In genomic region chr17:45149037-45149668, GRCh38 we compare ENCODE assay signal across 1 cellular context.
TF ChIP-seq lines count a peak whose summit lies in the region.

No MANE protein-coding gene starts in this region.

TF ChIP-seq in HEK293, 187 proteins besides CTCF, POLR2A, EP300 and RAD21 (continued from another document and continues in another):
- TF ChIP-seq ZNF645 (tag by site-specific recombination; IDR thresholded peaks at IDR 0.05) (peak; percentile 70; the same call in 1 of the 2 replicates), ZNF571 (tag by site-specific recombination; IDR thresholded peaks at IDR 0.05) (no peak), PRDM1 (tag by site-specific recombination; IDR thresholded peaks at IDR 0.05) (no peak), ZNF621 (tag by site-specific recombination; IDR thresholded peaks at IDR 0.05) (no peak), ZNF202 (tag by site-specific recombination; IDR thresholded peaks at IDR 0.05; ENCODE audit: borderline replicate concordance) (no peak), ZNF792 (tag by site-specific recombination; IDR thresholded peaks at IDR 0.05) (no peak), ZNF18 (tag by site-specific recombination; IDR thresholded peaks at IDR 0.05) (no peak), ZBTB8A (tag by site-specific recombination; IDR thresholded peaks at IDR 0.05) (no peak; the same call in 1 of the 2 replicates), SETDB1 (IDR thresholded peaks at IDR 0.05; ENCODE audit: insufficient read length, low read length) (no peak), ZBTB1 (tag by site-specific recombination; IDR thresholded peaks at IDR 0.05) (no peak), ZNF585B (tag by site-specific recombination; IDR thresholded peaks at IDR 0.05) (no peak), ZBTB49 (tag by site-specific recombination; IDR thresholded peaks at IDR 0.05; ENCODE audit: low read depth) (no peak), ZIC2 (tag by site-specific recombination; IDR thresholded peaks at IDR 0.05) (0 out of 2 replicates have a peak, but pooled peaks have one; percentile 6), ZNF223 (tag by site-specific recombination; IDR thresholded peaks at IDR 0.05) (no peak), ZNF266 (tag by site-specific recombination; IDR thresholded peaks at IDR 0.05; ENCODE audit: low read depth) (no peak), ZNF580 (tag by site-specific recombination; IDR thresholded peaks at IDR 0.05) (no peak), ZNF560 (tag by site-specific recombination; IDR thresholded peaks at IDR 0.05; ENCODE audit: borderline replicate concordance) (no peak), ZNF133 (tag by site-specific recombination; IDR thresholded peaks at IDR 0.05) (no peak), ZNF664 (tag by site-specific recombination; IDR thresholded peaks at IDR 0.05) (no peak), OSR2 (tag by site-specific recombination; IDR thresholded peaks at IDR 0.05) (0 out of 2 replicates have a peak, but pooled peaks have one; percentile 7), ZNF280C (tag by site-specific recombination; IDR thresholded peaks at IDR 0.05) (no peak), ZBTB20 (tag by site-specific recombination; IDR thresholded peaks at IDR 0.05) (peak; percentile 46; the same call in 1 of the 2 replicates), ZNF239 (tag by site-specific recombination; IDR thresholded peaks at IDR 0.05) (no peak), ZBTB48 (tag by site-specific recombination; IDR thresholded peaks at IDR 0.05) (peak; percentile 48; the same call in 1 of the 2 replicates), ZNF175 (tag by site-specific recombination; IDR thresholded peaks at IDR 0.05) (no peak), SP7 (tag by site-specific recombination; IDR thresholded peaks at IDR 0.05) (no peak; the same call in 1 of the 2 replicates), ZNF776 (tag by site-specific recombination; IDR thresholded peaks at IDR 0.05; ENCODE audit: borderline replicate concordance) (no peak), ZNF37A (tag by site-specific recombination; IDR thresholded peaks at IDR 0.05) (no peak), ZFP41 (tag by site-specific recombination; IDR thresholded peaks at IDR 0.05; ENCODE audit: borderline replicate concordance) (no peak), ZNF514 (tag by site-specific recombination; IDR thresholded peaks at IDR 0.05) (no peak), ZNF184 (tag by site-specific recombination; IDR thresholded peaks at IDR 0.05) (no peak; the same call in 1 of the 2 replicates), ZFP37 (tag by site-specific recombination; IDR thresholded peaks at IDR 0.05) (no peak), TSHZ1 (tag by site-specific recombination; IDR thresholded peaks at IDR 0.05; ENCODE audit: borderline replicate concordance) (no peak), ZNF302 (tag by site-specific recombination; IDR thresholded peaks at IDR 0.05; ENCODE audit: low read depth) (no peak), ZNF530 (tag by site-specific recombination; IDR thresholded peaks at IDR 0.05; ENCODE audit: low read depth) (no peak), SP2 (tag by site-specific recombination; IDR thresholded peaks at IDR 0.05) (no peak), ZNF600 (tag by site-specific recombination; IDR thresholded peaks at IDR 0.05) (peak; percentile 92), ZNF626 (tag by site-specific recombination; IDR thresholded peaks at IDR 0.05) (no peak), ZNF473 (tag by site-specific recombination; IDR thresholded peaks at IDR 0.05) (no peak), ZNF76 (tag by site-specific recombination; IDR thresholded peaks at IDR 0.05; ENCODE audit: borderline replicate concordance, low read depth) (no peak), ZNF513 (tag by site-specific recombination; IDR thresholded peaks at IDR 0.05) (no peak), ZNF311 (tag by site-specific recombination; IDR thresholded peaks at IDR 0.05; ENCODE audit: borderline replicate concordance) (no peak)
- TF ChIP-seq, protein P1, sequence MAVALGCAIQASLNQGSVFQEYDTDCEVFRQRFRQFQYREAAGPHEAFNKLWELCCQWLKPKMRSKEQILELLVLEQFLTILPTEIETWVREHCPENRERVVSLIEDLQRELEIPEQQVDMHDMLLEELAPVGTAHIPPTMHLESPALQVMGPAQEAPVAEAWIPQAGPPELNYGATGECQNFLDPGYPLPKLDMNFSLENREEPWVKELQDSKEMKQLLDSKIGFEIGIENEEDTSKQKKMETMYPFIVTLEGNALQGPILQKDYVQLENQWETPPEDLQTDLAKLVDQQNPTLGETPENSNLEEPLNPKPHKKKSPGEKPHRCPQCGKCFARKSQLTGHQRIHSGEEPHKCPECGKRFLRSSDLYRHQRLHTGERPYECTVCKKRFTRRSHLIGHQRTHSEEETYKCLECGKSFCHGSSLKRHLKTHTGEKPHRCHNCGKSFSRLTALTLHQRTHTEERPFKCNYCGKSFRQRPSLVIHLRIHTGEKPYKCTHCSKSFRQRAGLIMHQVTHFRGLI (tag by site-specific recombination; IDR thresholded peaks at IDR 0.05), result no peak
- TF ChIP-seq, protein P2, sequence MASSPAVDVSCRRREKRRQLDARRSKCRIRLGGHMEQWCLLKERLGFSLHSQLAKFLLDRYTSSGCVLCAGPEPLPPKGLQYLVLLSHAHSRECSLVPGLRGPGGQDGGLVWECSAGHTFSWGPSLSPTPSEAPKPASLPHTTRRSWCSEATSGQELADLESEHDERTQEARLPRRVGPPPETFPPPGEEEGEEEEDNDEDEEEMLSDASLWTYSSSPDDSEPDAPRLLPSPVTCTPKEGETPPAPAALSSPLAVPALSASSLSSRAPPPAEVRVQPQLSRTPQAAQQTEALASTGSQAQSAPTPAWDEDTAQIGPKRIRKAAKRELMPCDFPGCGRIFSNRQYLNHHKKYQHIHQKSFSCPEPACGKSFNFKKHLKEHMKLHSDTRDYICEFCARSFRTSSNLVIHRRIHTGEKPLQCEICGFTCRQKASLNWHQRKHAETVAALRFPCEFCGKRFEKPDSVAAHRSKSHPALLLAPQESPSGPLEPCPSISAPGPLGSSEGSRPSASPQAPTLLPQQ (tag by site-specific recombination; IDR thresholded peaks at IDR 0.05), result no peak
- TF ChIP-seq, protein P3, sequence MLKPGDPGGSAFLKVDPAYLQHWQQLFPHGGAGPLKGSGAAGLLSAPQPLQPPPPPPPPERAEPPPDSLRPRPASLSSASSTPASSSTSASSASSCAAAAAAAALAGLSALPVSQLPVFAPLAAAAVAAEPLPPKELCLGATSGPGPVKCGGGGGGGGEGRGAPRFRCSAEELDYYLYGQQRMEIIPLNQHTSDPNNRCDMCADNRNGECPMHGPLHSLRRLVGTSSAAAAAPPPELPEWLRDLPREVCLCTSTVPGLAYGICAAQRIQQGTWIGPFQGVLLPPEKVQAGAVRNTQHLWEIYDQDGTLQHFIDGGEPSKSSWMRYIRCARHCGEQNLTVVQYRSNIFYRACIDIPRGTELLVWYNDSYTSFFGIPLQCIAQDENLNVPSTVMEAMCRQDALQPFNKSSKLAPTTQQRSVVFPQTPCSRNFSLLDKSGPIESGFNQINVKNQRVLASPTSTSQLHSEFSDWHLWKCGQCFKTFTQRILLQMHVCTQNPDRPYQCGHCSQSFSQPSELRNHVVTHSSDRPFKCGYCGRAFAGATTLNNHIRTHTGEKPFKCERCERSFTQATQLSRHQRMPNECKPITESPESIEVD (tag by site-specific recombination; IDR thresholded peaks at IDR 0.05), result no peak
- TF ChIP-seq, protein P4, sequence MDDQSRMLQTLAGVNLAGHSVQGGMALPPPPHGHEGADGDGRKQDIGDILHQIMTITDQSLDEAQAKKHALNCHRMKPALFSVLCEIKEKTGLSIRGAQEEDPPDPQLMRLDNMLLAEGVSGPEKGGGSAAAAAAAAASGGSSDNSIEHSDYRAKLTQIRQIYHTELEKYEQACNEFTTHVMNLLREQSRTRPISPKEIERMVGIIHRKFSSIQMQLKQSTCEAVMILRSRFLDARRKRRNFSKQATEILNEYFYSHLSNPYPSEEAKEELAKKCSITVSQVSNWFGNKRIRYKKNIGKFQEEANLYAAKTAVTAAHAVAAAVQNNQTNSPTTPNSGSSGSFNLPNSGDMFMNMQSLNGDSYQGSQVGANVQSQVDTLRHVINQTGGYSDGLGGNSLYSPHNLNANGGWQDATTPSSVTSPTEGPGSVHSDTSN (CRISPR knock-in tag; IDR thresholded peaks at IDR 0.05), result 0 out of 2 replicates have a peak, but pooled peaks have one; percentile 6
